ENCODE assay signal across 23 cellular contexts in the genomic region with DNA sequence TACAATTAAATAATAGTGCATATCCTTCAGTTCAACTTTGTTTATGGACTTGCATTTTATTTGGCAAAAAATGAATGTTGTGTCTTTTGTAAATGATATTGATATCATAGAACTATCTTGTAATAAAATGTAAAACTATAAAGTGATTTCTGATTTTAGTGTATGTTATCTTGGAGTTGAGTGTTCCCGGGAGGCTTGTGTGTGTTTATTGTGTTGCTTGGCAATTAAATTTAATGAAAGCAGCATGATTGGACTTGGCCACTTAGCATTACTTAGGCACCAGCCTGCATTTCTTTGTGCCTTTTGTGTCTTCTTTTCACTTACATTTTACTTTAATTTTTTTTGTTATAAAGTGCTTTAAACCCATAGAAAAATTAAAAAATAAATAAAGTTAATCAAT. TPM values are rescaled to one million over a fixed set of nuclear protein-coding genes. Genes with fewer than 3 reads are reported as not detected.
DNase-seq lines count a peak whose midpoint lies in the region; ATAC-seq and TF ChIP-seq lines count a peak whose summit lies in the region.
"Had no signal": no experiment of that assay in that cellular context is flagged by ENCODE, and none has a peak within 500 bp of the region (broad histone marks: within the 10 kb centered on the region; RNA-seq: fewer than 3 reads in every experiment).

No MANE protein-coding gene starts in this region.

- H3K4me1 ChIP-seq in OCI-LY3 (ENCODE audit: low read length): peaks cover 12% of the 10 kb centered on the region
- H3K4me1 ChIP-seq in sigmoid colon: peaks cover 0 to 75% (median 71%) of the 10 kb centered on the region in 4 donors

- no peaks in the 10 kb centered on the region for H4K20me1 ChIP-seq in OCI-LY3 (ENCODE audit: insufficient read depth, low read length)

- no peaks in the 10 kb centered on the region for H3K36me3 Mint-ChIP-seq in stimulated activated effector memory CD8-positive, alpha-beta T cell treated with anti-CD3 and anti-CD28 coated beads, Interleukin-12 subunit alpha, Interleukin-12 subunit beta, amount 100 ng/mL, for 72 hours
- H3K36me3 Mint-ChIP-seq: CD14-positive monocyte, IgD-negative memory B cell had no signal

- H3K4me3 ChIP-seq in OCI-LY3 (ENCODE audit: low read length): no peak overlapping the region
- H3K4me3 ChIP-seq in sigmoid colon: no peak overlapping the region
- H3K4me3 ChIP-seq: GM12878, MG63 had no signal

- no peak overlapping the region for H2AFZ ChIP-seq in OCI-LY3 (ENCODE audit: low read depth, low read length)

- H3K4me2 ChIP-seq in OCI-LY3 (ENCODE audit: low read length): peak overlapping the region; percentile 96

- H3K9me3 Mint-ChIP-seq in stimulated activated effector memory CD8-positive, alpha-beta T cell treated with anti-CD3 and anti-CD28 coated beads, Interleukin-12 subunit alpha, Interleukin-12 subunit beta, amount 100 ng/mL, for 72 hours: no peaks in the 10 kb centered on the region
- H3K9me3 Mint-ChIP-seq: IgD-negative memory B cell had no signal

- 12 to 56% methylated on average over 1 of the region's 1 CpG for WGBS in sigmoid colon, 2 donors

- DNase-seq in NCI-H2107 treated with DMSO at 0.1 percent for 48 hours (lab: John Stamatoyannopoulos, UW; ENCODE audit: unreplicated experiment) (peak; percentile 38), NCI-H2107 (lab: John Stamatoyannopoulos, UW) (no peak), NCI-H146 treated with DMSO at 0.1 percent for 48 hours (lab: John Stamatoyannopoulos, UW; ENCODE audit: unreplicated experiment) (peak; percentile 16), sigmoid colon (no peak), GM13977 (ENCODE audit: low spot score) (no peak)
- DNase-seq in stimulated activated effector memory CD8-positive, alpha-beta T cell treated with anti-CD3 and anti-CD28 coated beads, Interleukin-12 subunit alpha, Interleukin-12 subunit beta, amount 100 ng/mL, for 72 hours (ENCODE audit: low spot score in 2 of 2): no peak
- DNase-seq: 8988T, DMS53, EL, GOT3, Kasumi-1, MG63, NCI-H1048, NCI-H187, NCI-H510A, T-helper 1 cell had no signal

- H3K27ac ChIP-seq in OCI-LY3 (ENCODE audit: low read length) (no peak overlapping the region), sigmoid colon (peak overlapping the region in 3 of 4 donors; percentile 10 to 50 (median 35))
- H3K27ac ChIP-seq: HL-60 had no signal

- H3K9me3 ChIP-seq in OCI-LY3 (ENCODE audit: insufficient read depth, low read length) (no peaks in the 10 kb centered on the region), sigmoid colon (no peaks in the 10 kb centered on the region)
- H3K9me3 ChIP-seq: MG63 had no signal

- H3K79me2 ChIP-seq in OCI-LY3 (ENCODE audit: low read length): no peaks in the 10 kb centered on the region

- H3K4me1 Mint-ChIP-seq in stimulated activated effector memory CD8-positive, alpha-beta T cell treated with anti-CD3 and anti-CD28 coated beads, Interleukin-12 subunit alpha, Interleukin-12 subunit beta, amount 100 ng/mL, for 72 hours: no peaks in the 10 kb centered on the region
- H3K4me1 Mint-ChIP-seq: IgD-negative memory B cell had no signal

- no peak for ATAC-seq in HG02759 (IDR thresholded peaks at IDR 0.05; ENCODE audit: unreplicated experiment)
- ATAC-seq in stimulated activated effector memory CD8-positive, alpha-beta T cell treated with anti-CD3 and anti-CD28 coated beads, Interleukin-12 subunit alpha, Interleukin-12 subunit beta, amount 100 ng/mL, for 72 hours: no peak
- ATAC-seq: GM12878, HCT116 had no signal

- intact Hi-C loops in sigmoid colon (cut with DNase I): no loop called here

- H3K27ac Mint-ChIP-seq in stimulated activated effector memory CD8-positive, alpha-beta T cell treated with anti-CD3 and anti-CD28 coated beads, Interleukin-12 subunit alpha, Interleukin-12 subunit beta, amount 100 ng/mL, for 72 hours: no peak overlapping the region
- H3K27ac Mint-ChIP-seq: CD14-positive monocyte, IgD-negative memory B cell had no signal

- in situ Hi-C loops in GM13977 (cut with MboI; ENCODE audit: low pct_unique_long_range_greater_than_20kb, low sequenced_read_pairs, unreplicated experiment): no loop called here

- H3K27me3 ChIP-seq in OCI-LY3 (ENCODE audit: low read depth, low read length): no peaks in the 10 kb centered on the region
- no peaks in the 10 kb centered on the region for H3K27me3 ChIP-seq in sigmoid colon

- no peak overlapping the region for H3K9ac ChIP-seq in OCI-LY3 (ENCODE audit: low read length)

- no peak for TF ChIP-seq CTCF in OCI-LY3 (IDR thresholded peaks at IDR 0.05; ENCODE audit: low read depth, low read length)
- no peak for TF ChIP-seq CTCF in sigmoid colon (IDR thresholded peaks at IDR 0.05)
- no peak for TF ChIP-seq CTCF in GM13977 (IDR thresholded peaks at IDR 0.05; ENCODE audit: extremely low read depth, insufficient read depth, missing control alignments)

- no peaks in the 10 kb centered on the region for H3K36me3 ChIP-seq in OCI-LY3 (replicated peaks; ENCODE audit: low read depth, low read length)
- H3K36me3 ChIP-seq in sigmoid colon: peaks cover 0 to 42% (median 0%) of the 10 kb centered on the region in 4 donors
- H3K36me3 ChIP-seq: MG63 had no signal

- H3K4me3 Mint-ChIP-seq in stimulated activated effector memory CD8-positive, alpha-beta T cell treated with anti-CD3 and anti-CD28 coated beads, Interleukin-12 subunit alpha, Interleukin-12 subunit beta, amount 100 ng/mL, for 72 hours: no peak overlapping the region
- H3K4me3 Mint-ChIP-seq: CD14-positive monocyte, IgD-negative memory B cell had no signal

- TF ChIP-seq EP300 in sigmoid colon (IDR thresholded peaks at IDR 0.05): no peak

- TF ChIP-seq POLR2A in sigmoid colon (IDR thresholded peaks at IDR 0.05): no peak

RNA-seq across cellular contexts. Expression of a gene that starts 10.7 kb away (rescaled TPM):
- 100 to 1,000 TPM in 1 of 4 donors, 10 to 100 TPM in 3; 48.4 to 125 (median 81.0) TPM for total RNA-seq in sigmoid colon
- 1 to 10 TPM; 2.3 to 6.6 (median 5.4) TPM for polyA plus RNA-seq in sigmoid colon
- polyA plus RNA-seq: CD14-positive monocyte had no signal

Comparison
In these comparisons a context has a peak if more than half of its experiments do, and no peak if none do; other contexts are left out.
1. DNase-seq: peak in NCI-H2107 treated with DMSO at 0.1 percent for 48 hours (single experiment) and NCI-H146 treated with DMSO at 0.1 percent for 48 hours (single experiment); none in NCI-H2107 (single experiment), sigmoid colon (single experiment), GM13977 (single experiment) and stimulated activated effector memory CD8-positive, alpha-beta T cell treated with anti-CD3 and anti-CD28 coated beads, Interleukin-12 subunit alpha, Interleukin-12 subunit beta, amount 100 ng/mL, for 72 hours (0 of 2).